ENCODE assay signal across 1 cellular context in genomic region chr17:81967533-81968395, GRCh38.
TF ChIP-seq lines count a peak whose summit lies in the region.

No MANE protein-coding gene starts in this region.

TF ChIP-seq in K562, 482 proteins besides CTCF, POLR2A, EP300 and RAD21 (continued from another document):
- TF ChIP-seq, protein P1, sequence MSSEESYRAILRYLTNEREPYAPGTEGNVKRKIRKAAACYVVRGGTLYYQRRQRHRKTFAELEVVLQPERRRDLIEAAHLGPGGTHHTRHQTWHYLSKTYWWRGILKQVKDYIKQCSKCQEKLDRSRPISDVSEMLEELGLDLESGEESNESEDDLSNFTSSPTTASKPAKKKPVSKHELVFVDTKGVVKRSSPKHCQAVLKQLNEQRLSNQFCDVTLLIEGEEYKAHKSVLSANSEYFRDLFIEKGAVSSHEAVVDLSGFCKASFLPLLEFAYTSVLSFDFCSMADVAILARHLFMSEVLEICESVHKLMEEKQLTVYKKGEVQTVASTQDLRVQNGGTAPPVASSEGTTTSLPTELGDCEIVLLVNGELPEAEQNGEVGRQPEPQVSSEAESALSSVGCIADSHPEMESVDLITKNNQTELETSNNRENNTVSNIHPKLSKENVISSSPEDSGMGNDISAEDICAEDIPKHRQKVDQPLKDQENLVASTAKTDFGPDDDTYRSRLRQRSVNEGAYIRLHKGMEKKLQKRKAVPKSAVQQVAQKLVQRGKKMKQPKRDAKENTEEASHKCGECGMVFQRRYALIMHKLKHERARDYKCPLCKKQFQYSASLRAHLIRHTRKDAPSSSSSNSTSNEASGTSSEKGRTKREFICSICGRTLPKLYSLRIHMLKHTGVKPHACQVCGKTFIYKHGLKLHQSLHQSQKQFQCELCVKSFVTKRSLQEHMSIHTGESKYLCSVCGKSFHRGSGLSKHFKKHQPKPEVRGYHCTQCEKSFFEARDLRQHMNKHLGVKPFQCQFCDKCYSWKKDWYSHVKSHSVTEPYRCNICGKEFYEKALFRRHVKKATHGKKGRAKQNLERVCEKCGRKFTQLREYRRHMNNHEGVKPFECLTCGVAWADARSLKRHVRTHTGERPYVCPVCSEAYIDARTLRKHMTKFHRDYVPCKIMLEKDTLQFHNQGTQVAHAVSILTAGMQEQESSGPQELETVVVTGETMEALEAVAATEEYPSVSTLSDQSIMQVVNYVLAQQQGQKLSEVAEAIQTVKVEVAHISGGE (CRISPR knock-in tag; IDR thresholded peaks at IDR 0.05): peak in 1 of 3 experiments; percentile 64; a peak in 2 of 6 replicates
- no peak for TF ChIP-seq SNRNP70 (optimal IDR thresholded peaks at IDR 0.05; ENCODE audit: low read depth, low read length)
- TF ChIP-seq SIX5 (IDR thresholded peaks at IDR 0.05; ENCODE audit: borderline replicate concordance in 1 of 2, insufficient read depth in 1 of 2, low read depth in 1 of 2, low read length in 2 of 2): no peak
- no peak for TF ChIP-seq GABPA (tag; conservative IDR thresholded peaks at IDR 0.05; ENCODE audit: low read depth)
- TF ChIP-seq CEBPG (CRISPR knock-in tag; IDR thresholded peaks at IDR 0.05): 0 out of 2 replicates have a peak, but pooled peaks have one; percentile 6
- no peak for TF ChIP-seq CEBPG (tag; conservative IDR thresholded peaks at IDR 0.05 in 1 of 2, IDR thresholded peaks at IDR 0.05 in 1 of 2)
- TF ChIP-seq TCF3 (CRISPR knock-in tag; IDR thresholded peaks at IDR 0.05): peak; percentile 19; the same call in 1 of the 2 replicates
- peak; percentile 89 for TF ChIP-seq VEZF1 (CRISPR knock-in tag; IDR thresholded peaks at IDR 0.05)
- TF ChIP-seq, protein P2, sequence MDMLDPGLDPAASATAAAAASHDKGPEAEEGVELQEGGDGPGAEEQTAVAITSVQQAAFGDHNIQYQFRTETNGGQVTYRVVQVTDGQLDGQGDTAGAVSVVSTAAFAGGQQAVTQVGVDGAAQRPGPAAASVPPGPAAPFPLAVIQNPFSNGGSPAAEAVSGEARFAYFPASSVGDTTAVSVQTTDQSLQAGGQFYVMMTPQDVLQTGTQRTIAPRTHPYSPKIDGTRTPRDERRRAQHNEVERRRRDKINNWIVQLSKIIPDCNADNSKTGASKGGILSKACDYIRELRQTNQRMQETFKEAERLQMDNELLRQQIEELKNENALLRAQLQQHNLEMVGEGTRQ (CRISPR knock-in tag; IDR thresholded peaks at IDR 0.05): peak; percentile 95
- peak; percentile 8; the same call in 1 of the 2 replicates for TF ChIP-seq RB1 (IDR thresholded peaks at IDR 0.05; ENCODE audit: low read depth)
- TF ChIP-seq NEUROD1 (IDR thresholded peaks at IDR 0.05; ENCODE audit: borderline replicate concordance, low read depth, low read length, partially characterized antibody): peak; percentile 38
- TF ChIP-seq ZNF263 (CRISPR knock-in tag; IDR thresholded peaks at IDR 0.05; ENCODE audit: borderline replicate concordance): peak; percentile 65; the same call in 1 of the 2 replicates
- TF ChIP-seq ZNF407 (IDR thresholded peaks at IDR 0.05; ENCODE audit: low read depth): no peak
- TF ChIP-seq RBFOX2 (IDR thresholded peaks at IDR 0.05; ENCODE audit: low read depth, low read length): peak; percentile 58
- no peak for TF ChIP-seq STAG1 (CRISPR knock-in tag; IDR thresholded peaks at IDR 0.05; ENCODE audit: borderline replicate concordance)
- TF ChIP-seq, protein P3, sequence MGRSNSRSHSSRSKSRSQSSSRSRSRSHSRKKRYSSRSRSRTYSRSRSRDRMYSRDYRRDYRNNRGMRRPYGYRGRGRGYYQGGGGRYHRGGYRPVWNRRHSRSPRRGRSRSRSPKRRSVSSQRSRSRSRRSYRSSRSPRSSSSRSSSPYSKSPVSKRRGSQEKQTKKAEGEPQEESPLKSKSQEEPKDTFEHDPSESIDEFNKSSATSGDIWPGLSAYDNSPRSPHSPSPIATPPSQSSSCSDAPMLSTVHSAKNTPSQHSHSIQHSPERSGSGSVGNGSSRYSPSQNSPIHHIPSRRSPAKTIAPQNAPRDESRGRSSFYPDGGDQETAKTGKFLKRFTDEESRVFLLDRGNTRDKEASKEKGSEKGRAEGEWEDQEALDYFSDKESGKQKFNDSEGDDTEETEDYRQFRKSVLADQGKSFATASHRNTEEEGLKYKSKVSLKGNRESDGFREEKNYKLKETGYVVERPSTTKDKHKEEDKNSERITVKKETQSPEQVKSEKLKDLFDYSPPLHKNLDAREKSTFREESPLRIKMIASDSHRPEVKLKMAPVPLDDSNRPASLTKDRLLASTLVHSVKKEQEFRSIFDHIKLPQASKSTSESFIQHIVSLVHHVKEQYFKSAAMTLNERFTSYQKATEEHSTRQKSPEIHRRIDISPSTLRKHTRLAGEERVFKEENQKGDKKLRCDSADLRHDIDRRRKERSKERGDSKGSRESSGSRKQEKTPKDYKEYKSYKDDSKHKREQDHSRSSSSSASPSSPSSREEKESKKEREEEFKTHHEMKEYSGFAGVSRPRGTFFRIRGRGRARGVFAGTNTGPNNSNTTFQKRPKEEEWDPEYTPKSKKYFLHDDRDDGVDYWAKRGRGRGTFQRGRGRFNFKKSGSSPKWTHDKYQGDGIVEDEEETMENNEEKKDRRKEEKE (IDR thresholded peaks at IDR 0.05; ENCODE audit: borderline replicate concordance in 1 of 2, control insufficient read depth in 1 of 2, low read depth in 2 of 2, low read length in 1 of 2): 0 out of 4 replicates have a peak, but pooled peaks of 1 of the 2 experiments have one; percentile 29
- TF ChIP-seq MYC (IDR thresholded peaks at IDR 0.05; ENCODE audit: low read depth, low read length): peak; percentile 88
- no peak for TF ChIP-seq MYC (CRISPR knock-in tag; IDR thresholded peaks at IDR 0.05; ENCODE audit: borderline replicate concordance, low read depth)
- TF ChIP-seq POLR3G (IDR thresholded peaks at IDR 0.05; ENCODE audit: extremely low read depth, insufficient read length, insufficient replicate concordance): no peak
- TF ChIP-seq CXXC5 (CRISPR knock-in tag; IDR thresholded peaks at IDR 0.05): peak; percentile 59; the same call in 1 of the 2 replicates
- TF ChIP-seq RNF2 (IDR thresholded peaks at IDR 0.05): peak; percentile 82
- TF ChIP-seq ZNF324 (CRISPR knock-in tag; IDR thresholded peaks at IDR 0.05): no peak
- TF ChIP-seq BHLHE40 (IDR thresholded peaks at IDR 0.05; ENCODE audit: low read length): 0 out of 2 replicates have a peak, but pooled peaks have one; percentile 25
- TF ChIP-seq L3MBTL2 (IDR thresholded peaks at IDR 0.05): peak; percentile 83
- peak; percentile 4; the same call in 1 of the 2 replicates for TF ChIP-seq JUND (IDR thresholded peaks at IDR 0.05; ENCODE audit: borderline replicate concordance, low read depth, low read length)
- TF ChIP-seq JUND (tag; IDR thresholded peaks at IDR 0.05; ENCODE audit: borderline replicate concordance, low read depth, low read length): no peak; the same call in 2 of the 3 replicates
- peak; percentile 75 for TF ChIP-seq ZFX (CRISPR knock-in tag; IDR thresholded peaks at IDR 0.05)
- no peak for TF ChIP-seq MTA2 (IDR thresholded peaks at IDR 0.05; ENCODE audit: low read depth)
- peak; percentile 62 for TF ChIP-seq CREM (IDR thresholded peaks at IDR 0.05; ENCODE audit: low read depth)
- no peak for TF ChIP-seq GTF2F1 (IDR thresholded peaks at IDR 0.05; ENCODE audit: low read depth, low read length)
